Comparison of ENCODE assay signal across 24 cellular contexts in the genomic region with DNA sequence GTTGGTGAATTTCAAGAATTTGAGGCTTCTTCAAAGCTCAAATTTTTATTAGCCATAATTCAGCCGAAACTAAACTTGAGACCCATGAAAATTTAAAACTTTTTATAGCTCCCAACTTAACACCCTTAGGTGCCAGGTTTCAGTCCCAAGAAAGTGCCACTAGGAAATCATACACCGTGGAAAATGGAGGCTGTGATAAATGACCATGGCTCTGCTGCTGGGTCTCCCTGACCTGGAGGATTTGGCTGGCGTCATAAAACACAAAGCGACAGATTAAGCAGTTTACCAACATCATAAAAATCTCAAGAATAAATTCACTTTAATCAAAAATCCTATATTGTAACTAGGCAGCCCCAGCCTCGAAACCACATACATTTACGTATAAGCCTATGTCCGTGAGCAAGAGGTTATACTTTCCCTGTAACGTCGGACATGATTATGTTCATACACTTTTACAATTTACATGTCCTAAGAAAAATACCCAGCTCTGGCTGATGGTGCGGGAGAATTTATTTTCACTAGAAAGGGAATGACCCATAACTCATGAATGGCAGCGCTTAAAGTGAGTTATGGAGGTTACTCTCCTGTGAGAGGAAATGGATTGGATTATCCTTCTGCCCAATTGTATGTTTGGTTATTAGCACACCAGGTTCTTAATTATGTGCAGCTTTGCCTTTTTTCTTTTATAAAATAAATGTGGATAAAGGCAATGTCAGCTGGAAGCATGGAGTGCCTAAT.
"Had no signal": no experiment of that assay in that cellular context is flagged by ENCODE, and none has a peak within 500 bp of the region (broad histone marks: within the 10 kb centered on the region; RNA-seq: fewer than 3 reads in every experiment).

No MANE protein-coding gene starts in this region.

- H3K4me1 ChIP-seq: esophagus squamous epithelium, lower lobe of right lung had no signal

- H3K36me3 ChIP-seq: esophagus squamous epithelium, gastrocnemius medialis, lower lobe of right lung, spleen, thoracic aorta had no signal

- H3K36me3 Mint-ChIP-seq: naive thymus-derived CD4-positive, alpha-beta T cell; type B pancreatic cell had no signal

- H3K27me3 ChIP-seq: esophagus squamous epithelium, gastrocnemius medialis, spleen had no signal

- FAIRE-seq: bronchial epithelial cell had no signal

- H3K4me3 ChIP-seq: coronary artery, esophagus squamous epithelium, gastrocnemius medialis, lower lobe of right lung, spleen, thoracic aorta had no signal

- H3K4me3 Mint-ChIP-seq: activated CD4-positive, alpha-beta memory T cell treated with anti-CD3 and anti-CD28 coated beads, Interleukin-2, amount 10 ng/mL, durations not matched to agents 7 days and 5 days; activated naive CD4-positive, alpha-beta T cell treated with anti-CD3 and anti-CD28 coated beads for 36 hours; activated T-cell treated with anti-CD3 and anti-CD28 coated beads, Interleukin-2, amount 50 U/mL, for 72 hours; naive thymus-derived CD4-positive, alpha-beta T cell; T-helper 17 cell; type B pancreatic cell had no signal

- H3K27me3 Mint-ChIP-seq: type B pancreatic cell had no signal

- H3K27ac Mint-ChIP-seq: activated CD4-positive, alpha-beta memory T cell treated with anti-CD3 and anti-CD28 coated beads, Interleukin-2, amount 10 ng/mL, durations not matched to agents 7 days and 5 days; activated naive CD4-positive, alpha-beta T cell treated with anti-CD3 and anti-CD28 coated beads for 36 hours; activated T-cell treated with anti-CD3 and anti-CD28 coated beads, Interleukin-2, amount 50 U/mL, for 72 hours; naive thymus-derived CD4-positive, alpha-beta T cell; T-helper 17 cell; type B pancreatic cell had no signal

- H3K9me3 Mint-ChIP-seq: activated CD4-positive, alpha-beta memory T cell treated with anti-CD3 and anti-CD28 coated beads, Interleukin-2, amount 10 ng/mL, durations not matched to agents 7 days and 5 days; activated naive CD4-positive, alpha-beta T cell treated with anti-CD3 and anti-CD28 coated beads for 36 hours; activated T-cell treated with anti-CD3 and anti-CD28 coated beads, Interleukin-2, amount 50 U/mL, for 72 hours; naive thymus-derived CD4-positive, alpha-beta T cell; type B pancreatic cell had no signal

- DNase-seq: activated CD4-positive, alpha-beta memory T cell treated with anti-CD3 and anti-CD28 coated beads, Interleukin-2, amount 10 ng/mL, durations not matched to agents 7 days and 5 days; activated CD4-positive, alpha-beta T cell treated with anti-CD3 and anti-CD28 coated beads for 4 hours; activated CD4-positive, CD25-positive, alpha-beta regulatory T cell; activated effector memory CD4-positive, alpha-beta T cell treated with Interleukin-2 at 50 U/mL for 16 hours; activated naive CD4-positive, alpha-beta T cell treated with anti-CD3 and anti-CD28 coated beads for 36 hours; activated T-cell treated with anti-CD3 and anti-CD28 coated beads, Interleukin-2, amount 50 U/mL, for 72 hours; amygdala; cerebellar nuclear complex; esophagus squamous epithelium; gastrocnemius medialis; head of caudate nucleus; islet precursor cell; left colon; lower lobe of right lung; naive thymus-derived CD4-positive, alpha-beta T cell; retina; spleen; stimulated activated CD4-positive, alpha-beta T cell treated with anti-CD3 and anti-CD28 coated beads, Interleukin-4, amount 100 ng/mL, for 1 hour; stimulated activated naive CD4-positive, alpha-beta T cell; T-helper 17 cell had no signal

- H3K9me3 ChIP-seq: esophagus squamous epithelium, gastrocnemius medialis, lower lobe of right lung, spleen, thoracic aorta had no signal

- H3K27ac ChIP-seq: coronary artery, esophagus squamous epithelium, gastrocnemius medialis, lower lobe of right lung, spleen, thoracic aorta had no signal

- H3K4me1 Mint-ChIP-seq: activated CD4-positive, alpha-beta memory T cell treated with anti-CD3 and anti-CD28 coated beads, Interleukin-2, amount 10 ng/mL, durations not matched to agents 7 days and 5 days had no signal

- ATAC-seq: activated T-cell treated with anti-CD3 and anti-CD28 coated beads, Interleukin-2, amount 50 U/mL, for 72 hours; gastrocnemius medialis; left colon; lower lobe of right lung; naive thymus-derived CD4-positive, alpha-beta T cell; T-helper 17 cell had no signal
